In genomic region chr9:115107701-115108100, GRCh38 we compare ENCODE assay signal across 29 cellular contexts. TPM values are rescaled to one million over a fixed set of nuclear protein-coding genes. Genes with fewer than 3 reads are reported as not detected.
DNase-seq lines count a peak whose midpoint lies in the region; ATAC-seq lines count a peak whose summit lies in the region.
"Had no signal": no experiment of that assay in that cellular context is flagged by ENCODE, and none has a peak within 500 bp of the region (broad histone marks: within the 10 kb centered on the region; RNA-seq: fewer than 3 reads in every experiment).

No MANE protein-coding gene starts in this region.

- peaks cover 50% of the 10 kb centered on the region for H3K4me1 ChIP-seq in ACC112 (ENCODE audit: control insufficient read depth, insufficient read depth, low read length, unreplicated experiment)
- H3K4me1 ChIP-seq: BLaER1, Peyer's patch had no signal

- no peak overlapping the region for H3K4me3 ChIP-seq in ACC112 (ENCODE audit: low read depth, low read length)
- H3K4me3 ChIP-seq: BLaER1, coronary artery, heart right ventricle, Peyer's patch had no signal

- H3K79me2 ChIP-seq in ACC112 (ENCODE audit: control insufficient read depth, insufficient read depth, low read length, unreplicated experiment), result no peaks in the 10 kb centered on the region

- H3K27me3 ChIP-seq in ACC112 (ENCODE audit: insufficient read depth, low read length), result no peaks in the 10 kb centered on the region
- H3K27me3 ChIP-seq: BLaER1, foreskin keratinocyte, Peyer's patch had no signal

- H2AFZ ChIP-seq in ACC112 (ENCODE audit: low read length, unreplicated experiment), result no peak overlapping the region

- H3K27ac ChIP-seq in ACC112 (ENCODE audit: low read depth, low read length), result peak overlapping the region; percentile 71; the same call in 1 of the 2 replicates
- H3K27ac ChIP-seq: BLaER1, coronary artery, foreskin keratinocyte, heart right ventricle, HL-60 had no signal

- no peak for ATAC-seq in HG03457 (IDR thresholded peaks at IDR 0.05; ENCODE audit: unreplicated experiment)
- ATAC-seq: effector memory CD8-positive, alpha-beta T cell; esophagus mucosa; foreskin keratinocyte; HCT116; heart right ventricle; sciatic nerve; T-cell had no signal

- H3K36me3 ChIP-seq in ACC112 (ENCODE audit: insufficient read depth, low read length), result no peaks in the 10 kb centered on the region
- H3K36me3 ChIP-seq: BLaER1, heart right ventricle, Peyer's patch had no signal

- peak; percentile 67 for DNase-seq in NCI-H2196 (lab: John Stamatoyannopoulos, UW; ENCODE audit: unreplicated experiment)
- DNase-seq in cerebellum (ENCODE audit: low spot score), result peak; percentile 53
- DNase-seq in renal cortical epithelial cell (ENCODE audit: low read depth), result peak; percentile 67
- DNase-seq in MV-4-11 (lab: John Stamatoyannopoulos, UW), result no peak
- no peak for DNase-seq in activated CD4-positive, alpha-beta T cell treated with anti-CD3 and anti-CD28 coated beads for 1 hour
- DNase-seq in stimulated activated CD4-positive, alpha-beta T cell treated with anti-CD3 and anti-CD28 coated beads, Interleukin-4, amount 100 ng/mL, for 24 hours, result no peak
- DNase-seq: activated CD4-positive, alpha-beta memory T cell treated with anti-CD3 and anti-CD28 coated beads, Interleukin-2, amount 10 ng/mL, durations not matched to agents 7 days and 5 days; activated CD8-positive, alpha-beta memory T cell treated with anti-CD3 and anti-CD28 coated beads, Interleukin-2, amount 50 U/mL, for 48 hours; activated naive CD4-positive, alpha-beta T cell treated with anti-CD3 and anti-CD28 coated beads, Interleukin-2, amount 50 U/mL, for 16 hours; amygdala; COR-L47; effector memory CD8-positive, alpha-beta T cell; foreskin keratinocyte; heart right ventricle; kidney glomerular epithelial cell; NCI-H1694; NCI-H526 treated with DMSO at 0.1 percent for 48 hours; Peyer's patch; posterior cingulate gyrus; stimulated activated naive CD4-positive, alpha-beta T cell treated with Interleukin-2 at 50 U/mL for 16 hours; T-cell had no signal

RNA-seq across cellular contexts. Expression of gene TNC, which starts 10.3 kb away (rescaled TPM):
- total RNA-seq in cerebellum, result 133 TPM
- 215 and 425 TPM in 2 replicates for total RNA-seq in renal cortical epithelial cell

Comparison
In these comparisons a context has a peak if more than half of its experiments do, and no peak if none do; other contexts are left out.
1. DNase-seq: peak in NCI-H2196 (single experiment), cerebellum (single experiment) and renal cortical epithelial cell (single experiment); none in MV-4-11 (single experiment), activated CD4-positive, alpha-beta T cell treated with anti-CD3 and anti-CD28 coated beads for 1 hour (single experiment) and stimulated activated CD4-positive, alpha-beta T cell treated with anti-CD3 and anti-CD28 coated beads, Interleukin-4, amount 100 ng/mL, for 24 hours (single experiment).